ENCODE assay signal across 21 cellular contexts in genomic region chr17:82596316-82596715, GRCh38.
"Had no signal": no experiment of that assay in that cellular context is flagged by ENCODE, and none has a peak within 500 bp of the region (broad histone marks: within the 10 kb centered on the region; RNA-seq: fewer than 3 reads in every experiment).

No MANE protein-coding gene starts in this region.

- FAIRE-seq: pancreas had no signal

- DNase-seq: activated CD4-positive, alpha-beta T cell treated with anti-CD3 and anti-CD28 coated beads, Interleukin-2, amount 10 ng/mL, durations not matched to agents 24 days and 14 days; activated CD4-positive, CD25-positive, alpha-beta regulatory T cell; activated CD8-positive, alpha-beta T cell treated with anti-CD3 and anti-CD28 coated beads, Interleukin-2, amount 10 ng/mL, durations not matched to agents 7 days and 5 days; activated effector memory CD4-positive, alpha-beta T cell treated with anti-CD3 and anti-CD28 coated beads, Interleukin-2, amount 50 U/mL, for 16 hours; activated naive CD4-positive, alpha-beta T cell treated with anti-CD3 and anti-CD28 coated beads, Interleukin-2, amount 50 U/mL, for 16 hours; activated T-cell treated with anti-CD3 and anti-CD28 coated beads, Interleukin-2, amount 50 U/mL, for 4 hours; adrenal gland; effector memory CD8-positive, alpha-beta T cell; left cardiac atrium; naive B cell; stimulated activated CD4-positive, alpha-beta T cell treated with anti-CD3 and anti-CD28 coated beads, Interleukin-4, amount 100 ng/mL, for 24 hours; T-cell; T-helper 9 cell had no signal

- H3K4me3 ChIP-seq: adrenal gland, cardiac muscle cell, lung, pancreas, SK-N-MC, smooth muscle cell had no signal

- H3K27me3 ChIP-seq: adrenal gland, cardiac muscle cell, neutrophil, pancreas had no signal

- ATAC-seq: activated CD8-positive, alpha-beta T cell treated with anti-CD3 and anti-CD28 coated beads, Interleukin-2, amount 10 ng/mL, durations not matched to agents 7 days and 5 days; activated T-cell treated with anti-CD3 and anti-CD28 coated beads, Interleukin-2, amount 50 U/mL, for 4 hours; effector memory CD8-positive, alpha-beta T cell; left cardiac atrium; pancreas; sciatic nerve; stimulated activated effector memory CD8-positive, alpha-beta T cell treated with anti-CD3 and anti-CD28 coated beads, Interleukin-12 subunit alpha, Interleukin-12 subunit beta, amount 100 ng/mL, for 72 hours; T-cell had no signal

- H3K27ac ChIP-seq: adrenal gland, cardiac muscle cell, pancreas, SK-N-MC had no signal

- H3K9me3 ChIP-seq: adrenal gland, neutrophil, pancreas had no signal

- H3K4me2 ChIP-seq: smooth muscle cell had no signal
